ENCODE assay signal across 33 cellular contexts in genomic region chr11:73965764-73966121, GRCh38. TPM values are rescaled to one million over a fixed set of nuclear protein-coding genes. Genes with fewer than 3 reads are reported as not detected.
DNase-seq lines count a peak whose midpoint lies in the region; ATAC-seq and TF ChIP-seq lines count a peak whose summit lies in the region.
"Had no signal": no experiment of that assay in that cellular context is flagged by ENCODE, and none has a peak within 500 bp of the region (broad histone marks: within the 10 kb centered on the region; RNA-seq: fewer than 3 reads in every experiment).

No MANE protein-coding gene starts in this region.

- no peaks in the 10 kb centered on the region for H3K36me3 Mint-ChIP-seq in CD8-positive, alpha-beta memory T cell
- no peaks in the 10 kb centered on the region for H3K36me3 Mint-ChIP-seq in T-cell
- no peaks in the 10 kb centered on the region for H3K36me3 Mint-ChIP-seq in nephron progenitor cell (ENCODE audit: low read depth)

- H3K9me3 ChIP-seq in CD8-positive, alpha-beta memory T cell (ENCODE audit: low read length) = no peaks in the 10 kb centered on the region
- H3K9me3 ChIP-seq: esophagus muscularis mucosa, heart left ventricle, psoas muscle, sigmoid colon, stomach had no signal

- no peak overlapping the region for H3K4me3 ChIP-seq in CD8-positive, alpha-beta memory T cell (ENCODE audit: low read length)
- H3K4me3 ChIP-seq in coronary artery = no peak overlapping the region
- H3K4me3 ChIP-seq: esophagus muscularis mucosa, heart left ventricle, psoas muscle, sigmoid colon, stomach had no signal

- TF ChIP-seq CTCF in nephron progenitor cell (IDR thresholded peaks at IDR 0.05) (no peak), coronary artery (IDR thresholded peaks at IDR 0.05) (no peak)

- no peak for ATAC-seq in T-cell (replicated peaks in 1 of 4)
- ATAC-seq in GM19035 (IDR thresholded peaks at IDR 0.05; ENCODE audit: unreplicated experiment) = no peak
- ATAC-seq: activated T-cell treated with anti-CD3 and anti-CD28 coated beads, Interleukin-2, amount 50 U/mL, for 4 hours; foreskin keratinocyte; psoas muscle had no signal

- POLR2A ChIA-PET in CD8-positive, alpha-beta memory T cell (lab: Charles Lee) = no interaction called here
- POLR2A ChIA-PET in T-cell (lab: Charles Lee) = interaction anchor here in 1 of 2 donors (1.3 kb wide), 1 partner anchor 14 kb away, joined by 6 read pairs; no protein-coding TSS in a partner anchor

- CTCF ChIA-PET in CD8-positive, alpha-beta memory T cell (lab: Charles Lee) = interaction anchor here (1.3 to 4.9 kb wide), 2 partner anchors 12 to 39 kb away, joined by 4 to 48 read pairs; no protein-coding TSS in a partner anchor
- CTCF ChIA-PET in T-cell (lab: Charles Lee) = no interaction called here

- peaks cover 58% of the 10 kb centered on the region for H3K4me1 ChIP-seq in CD8-positive, alpha-beta memory T cell (ENCODE audit: insufficient read depth, low read length)
- H3K4me1 ChIP-seq: foreskin keratinocyte had no signal

- no peaks in the 10 kb centered on the region for H3K9me3 Mint-ChIP-seq in CD8-positive, alpha-beta memory T cell
- H3K9me3 Mint-ChIP-seq in T-cell (no peaks in the 10 kb centered on the region), nephron progenitor cell (no peaks in the 10 kb centered on the region)
- H3K9me3 Mint-ChIP-seq: activated T-cell treated with anti-CD3 and anti-CD28 coated beads, Interleukin-2, amount 50 U/mL, for 4 hours had no signal

- H3K27me3 Mint-ChIP-seq in CD8-positive, alpha-beta memory T cell = no peaks in the 10 kb centered on the region
- H3K27me3 Mint-ChIP-seq in T-cell (no peaks in the 10 kb centered on the region), nephron progenitor cell (ENCODE audit: low read depth, poor library complexity) (peaks cover 15% of the 10 kb centered on the region)

- H3K27ac Mint-ChIP-seq in CD8-positive, alpha-beta memory T cell = peak overlapping the region in 6 of 8 donors; percentile 36 to 69 (median 52)
- H3K27ac Mint-ChIP-seq in T-cell = peak overlapping the region; percentile 79
- H3K27ac Mint-ChIP-seq in nephron progenitor cell = peak overlapping the region; percentile 86

- DNase-seq in NCI-H82 (lab: John Stamatoyannopoulos, UW) (peak; percentile 35), NCI-H82 treated with DMSO at 0.1 percent for 48 hours (lab: John Stamatoyannopoulos, UW; ENCODE audit: unreplicated experiment) (no peak), T-cell (no peak), nephron progenitor cell (no peak), SKM-1 (lab: John Stamatoyannopoulos, UW; ENCODE audit: unreplicated experiment) (no peak), coronary artery (ENCODE audit: low spot score) (no peak)
- DNase-seq in CD8-positive, alpha-beta memory T cell = no peak
- DNase-seq: activated CD4-positive, alpha-beta T cell treated with anti-CD3 and anti-CD28 coated beads for 48 hours; activated gamma-delta T cell treated with Interleukin-2 at 50 U/mL for 16 hours; activated T-cell treated with anti-CD3 and anti-CD28 coated beads, Interleukin-2, amount 50 U/mL, for 4 hours; AML-193; dermis blood vessel endothelial cell; foreskin keratinocyte; heart left ventricle; NCI-H1048; NCI-H1694 treated with DMSO at 0.1 percent for 48 hours; NCI-H2171 treated with DMSO at 0.1 percent for 48 hours; NCI-H524 treated with DMSO at 0.1 percent for 48 hours; nucleus accumbens; SIG-M5; sigmoid colon; stimulated activated CD4-positive, alpha-beta T cell treated with anti-CD3 and anti-CD28 coated beads, Interleukin-12 subunit alpha, Interleukin-12 subunit beta, amount 100 ng/mL, for 4 hours; stimulated activated CD4-positive, alpha-beta T cell treated with anti-CD3 and anti-CD28 coated beads, Interleukin-2, amount 100 ng/mL, for 48 hours; stomach; SW 1271; WERI-Rb-1 had no signal

- H3K4me1 Mint-ChIP-seq in CD8-positive, alpha-beta memory T cell = peaks cover 38 to 57% (median 49%) of the 10 kb centered on the region in 3 donors
- H3K4me1 Mint-ChIP-seq in T-cell (peaks cover 42 to 57% (median 53%) of the 10 kb centered on the region in 3 donors), nephron progenitor cell (peaks cover 14% of the 10 kb centered on the region)

- no peak overlapping the region for H3K27ac ChIP-seq in CD8-positive, alpha-beta memory T cell (ENCODE audit: low read depth, low read length)
- H3K27ac ChIP-seq in coronary artery = no peak overlapping the region
- H3K27ac ChIP-seq: esophagus muscularis mucosa, foreskin keratinocyte, heart left ventricle, psoas muscle, sigmoid colon, stomach, WERI-Rb-1 had no signal

- H3K27me3 ChIP-seq in CD8-positive, alpha-beta memory T cell (ENCODE audit: insufficient read depth, low read length, poor library complexity, severe bottlenecking) = no peaks in the 10 kb centered on the region
- H3K27me3 ChIP-seq: foreskin keratinocyte, heart left ventricle, stomach had no signal

- H3K36me3 ChIP-seq in CD8-positive, alpha-beta memory T cell (ENCODE audit: insufficient read depth, low read length) = no peaks in the 10 kb centered on the region
- H3K36me3 ChIP-seq: esophagus muscularis mucosa, heart left ventricle, sigmoid colon, stomach, WERI-Rb-1 had no signal

- no peak overlapping the region for H3K4me3 Mint-ChIP-seq in CD8-positive, alpha-beta memory T cell
- peak overlapping the region in 1 of 3 donors; percentile 27 for H3K4me3 Mint-ChIP-seq in T-cell
- no peak overlapping the region for H3K4me3 Mint-ChIP-seq in nephron progenitor cell
- H3K4me3 Mint-ChIP-seq: activated T-cell treated with anti-CD3 and anti-CD28 coated beads, Interleukin-2, amount 50 U/mL, for 4 hours had no signal

RNA-seq across cellular contexts. Expression of gene DNAJB13, which starts 14.9 kb away (rescaled TPM):
- under 1 TPM; 0.31 to 0.44 TPM for total RNA-seq in CD8-positive, alpha-beta memory T cell
- not detected for polyA plus RNA-seq in CD8-positive, alpha-beta memory T cell
- under 1 TPM in 3 of 5 donors, not detected in 2; 0.19 to 0.96 (median 0.30) TPM for total RNA-seq in T-cell
- total RNA-seq: dermis blood vessel endothelial cell, esophagus muscularis mucosa, heart left ventricle, kidney epithelial cell, LHCN-M2, mesenteric fat pad, psoas muscle, stomach had no signal
- polyA plus RNA-seq: foreskin keratinocyte, liver, sigmoid colon had no signal

RNA-seq across cellular contexts. Expression of gene UCP2, which starts 16.9 kb away (rescaled TPM):
- total RNA-seq in CD8-positive, alpha-beta memory T cell = 100 to 1,000 TPM; 279 to 295 TPM
- 962 TPM for polyA plus RNA-seq in CD8-positive, alpha-beta memory T cell
- total RNA-seq in T-cell = 100 to 1,000 TPM; 241 to 754 (median 311) TPM

RNA-seq across cellular contexts. Expression of gene UCP3, which starts 43.1 kb away (rescaled TPM):
- total RNA-seq in CD8-positive, alpha-beta memory T cell = 1 to 10 TPM; 2.8 to 2.9 TPM
- polyA plus RNA-seq in CD8-positive, alpha-beta memory T cell = 0.36 TPM
- total RNA-seq in T-cell = 1 to 10 TPM; 5.7 to 6.8 (median 6.5) TPM
